In the genomic region with DNA sequence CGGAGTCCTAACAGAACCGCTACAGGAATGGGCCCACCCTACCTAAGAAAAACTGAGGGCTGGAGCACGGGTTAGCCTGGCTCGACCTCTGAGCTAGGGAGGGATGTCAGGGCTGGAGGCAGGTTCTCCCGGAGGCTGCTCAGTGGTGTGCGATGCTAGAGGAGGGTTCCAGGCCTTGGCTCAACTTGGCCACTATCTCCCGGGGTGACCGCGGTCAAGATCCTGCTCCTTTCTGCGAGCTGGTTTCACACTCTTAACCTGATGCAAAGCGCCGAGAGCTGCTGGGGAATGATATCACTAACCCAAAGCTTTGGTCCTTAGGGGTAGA, we compare ENCODE assay signal across 8 cellular contexts. TPM values are rescaled to one million over a fixed set of nuclear protein-coding genes. Genes with fewer than 3 reads are reported as not detected.
DNase-seq lines count a peak whose midpoint lies in the region; ATAC-seq lines count a peak whose summit lies in the region.

No MANE protein-coding gene starts in this region.

- peaks cover 13 to 38% (median 35%) of the 10 kb centered on the region in 4 donors for H3K4me1 Mint-ChIP-seq in naive thymus-derived CD8-positive, alpha-beta T cell

- WGBS in ectodermal cell, 2 experiments = 5 to 6% methylated on average over 12 of the region's 12 CpGs

- H3K27ac ChIP-seq in ectodermal cell (ENCODE audit: insufficient read depth, low read depth, low read length, poor library complexity, severe bottlenecking) = no peak overlapping the region

- peaks cover 4% of the 10 kb centered on the region for H3K36me3 ChIP-seq in ectodermal cell (ENCODE audit: control insufficient read depth, insufficient read depth, low read length)

- H3K4me1 ChIP-seq in ectodermal cell (ENCODE audit: control insufficient read depth, insufficient read depth, low read length) = peaks cover 11% of the 10 kb centered on the region

- peak overlapping the region; percentile 99 to 100 (median 100) for H3K27ac Mint-ChIP-seq in naive thymus-derived CD8-positive, alpha-beta T cell

- no peaks in the 10 kb centered on the region for H3K9me3 ChIP-seq in ectodermal cell (ENCODE audit: control insufficient read depth, low read length)

- POLR2A ChIA-PET in naive thymus-derived CD8-positive, alpha-beta T cell (lab: Charles Lee) = interaction anchor here (0.6 to 8.8 kb wide), 29 partner anchors 8 to 1813 kb away, joined by 3 to 153 read pairs (median 7); partner anchors contain the start of genes C19orf12, PLEKHF1 and URI1

- no peaks in the 10 kb centered on the region for H3K27me3 ChIP-seq in ectodermal cell (ENCODE audit: control insufficient read depth, insufficient read depth, low read length, poor library complexity, severe bottlenecking)

- ATAC-seq in GM19467 (IDR thresholded peaks at IDR 0.05; ENCODE audit: unreplicated experiment) = peak; percentile 1
- ATAC-seq in naive thymus-derived CD8-positive, alpha-beta T cell = peak; percentile 22 to 36
- no peak for ATAC-seq in GM18858 (IDR thresholded peaks at IDR 0.05; ENCODE audit: unreplicated experiment)
- ATAC-seq in HG03460 (IDR thresholded peaks at IDR 0.05; ENCODE audit: unreplicated experiment) = no peak

- H3K9me3 Mint-ChIP-seq in naive thymus-derived CD8-positive, alpha-beta T cell = no peaks in the 10 kb centered on the region

- peak overlapping the region; percentile 96 to 100 (median 100) for H3K4me3 Mint-ChIP-seq in naive thymus-derived CD8-positive, alpha-beta T cell

- no peak for DNase-seq in Jurkat, Clone E6-1 (ENCODE audit: low read depth, low spot score)
- peak in 1 of 10 donors; percentile 61 for DNase-seq in naive thymus-derived CD8-positive, alpha-beta T cell
- no peak for DNase-seq in stimulated activated CD4-positive, alpha-beta T cell treated with anti-CD3 and anti-CD28 coated beads, Interleukin-4, amount 100 ng/mL, for 4 hours
- DNase-seq in NCI-H1092 treated with DMSO at 0.1 percent for 48 hours (lab: John Stamatoyannopoulos, UW) = no peak

- H3K36me3 Mint-ChIP-seq in naive thymus-derived CD8-positive, alpha-beta T cell = peaks cover 0 to 26% (median 13%) of the 10 kb centered on the region in 3 donors

- H3K27me3 Mint-ChIP-seq in naive thymus-derived CD8-positive, alpha-beta T cell = peaks cover 0 to 4% (median 0%) of the 10 kb centered on the region in 5 donors

- peak overlapping the region; percentile 100 for H3K4me3 ChIP-seq in Jurkat, Clone E6-1 (ENCODE audit: low read length)
- peak overlapping the region; percentile 96 for H3K4me3 ChIP-seq in ectodermal cell (ENCODE audit: insufficient read depth, low read depth, low read length)

RNA-seq across cellular contexts. Expression of gene POP4, which starts 0.3 kb away (rescaled TPM):
- 134 TPM for polyA plus RNA-seq in Jurkat, Clone E6-1 (2012; ENCODE audit: insufficient read depth, insufficient read length)
- 50.7 TPM for polyA plus RNA-seq in ectodermal cell (2013, experiment 1 of 4)
- polyA plus RNA-seq in ectodermal cell (2013, experiment 2 of 4) = 67.4 TPM
- polyA plus RNA-seq in ectodermal cell (2013, experiment 3 of 4) = 56.5 TPM
- 64.7 TPM for polyA plus RNA-seq in ectodermal cell (2013, experiment 4 of 4)
- total RNA-seq in naive thymus-derived CD8-positive, alpha-beta T cell = 10 to 100 TPM; 67.5 to 67.9 TPM
- 100 to 1,000 TPM; 125 to 130 (median 127) TPM for polyA plus RNA-seq in naive thymus-derived CD8-positive, alpha-beta T cell

RNA-seq across cellular contexts. Expression of gene PLEKHF1, which starts 58.9 kb away (rescaled TPM):
- polyA plus RNA-seq in Jurkat, Clone E6-1 (2012; ENCODE audit: insufficient read depth, insufficient read length) = 23.0 TPM
- 0.56 TPM for polyA plus RNA-seq in ectodermal cell (2013, experiment 1 of 4)
- 0.41 TPM for polyA plus RNA-seq in ectodermal cell (2013, experiment 2 of 4)
- 0.43 TPM for polyA plus RNA-seq in ectodermal cell (2013, experiment 3 of 4)
- polyA plus RNA-seq in ectodermal cell (2013, experiment 4 of 4) = 0.36 TPM
- 10 to 100 TPM; 18.0 to 19.8 TPM for total RNA-seq in naive thymus-derived CD8-positive, alpha-beta T cell
- polyA plus RNA-seq in naive thymus-derived CD8-positive, alpha-beta T cell = 10 to 100 TPM in 2 of 3 donors, 1 to 10 TPM in 1; 3.8 to 19.7 (median 15.5) TPM

Comparison
In these comparisons a context has a peak if more than half of its experiments do, and no peak if none do; other contexts are left out.
1. ATAC-seq: peak in GM19467 (single experiment) and naive thymus-derived CD8-positive, alpha-beta T cell (2 of 2); none in GM18858 (single experiment) and HG03460 (single experiment).